18 cellular contexts compared by ENCODE assay signal in the genomic region with DNA sequence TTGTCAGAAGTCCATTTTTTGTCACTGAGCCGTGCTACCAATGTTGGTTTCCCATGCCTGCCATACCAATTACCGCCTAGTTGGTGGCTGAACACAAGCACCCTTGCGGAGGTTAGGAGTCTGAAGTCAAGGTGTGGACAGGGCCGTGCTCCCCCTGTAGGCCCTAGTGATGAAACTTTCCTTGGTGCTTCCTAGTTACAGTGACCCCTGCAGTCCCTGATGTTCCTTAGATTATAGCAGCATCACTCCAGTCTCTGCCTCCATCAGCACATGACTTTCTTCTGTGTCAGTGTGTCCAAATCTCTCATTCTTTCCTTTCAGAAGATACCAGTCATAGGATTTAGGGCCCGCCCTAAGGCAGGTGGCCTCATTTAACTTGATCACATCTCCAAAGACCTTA.
DNase-seq lines count a peak whose midpoint lies in the region; FAIRE-seq and TF ChIP-seq lines count a peak whose summit lies in the region.
"Had no signal": no experiment of that assay in that cellular context is flagged by ENCODE, and none has a peak within 500 bp of the region (broad histone marks: within the 10 kb centered on the region; RNA-seq: fewer than 3 reads in every experiment).

No MANE protein-coding gene starts in this region.

- H3K9me3 Mint-ChIP-seq in MCF 10A (ENCODE audit: unreplicated experiment): no peaks in the 10 kb centered on the region
- H3K9me3 Mint-ChIP-seq: activated naive CD4-positive, alpha-beta T cell treated with anti-CD3 and anti-CD28 coated beads, Interleukin-2, amount 10 ng/mL, durations not matched to agents 7 days and 5 days had no signal

- intact Hi-C loops in MCF 10A (cut with micrococcal nuclease): no loop called here

- no peak overlapping the region for H3K27ac Mint-ChIP-seq in MCF 10A (ENCODE audit: low read depth, unreplicated experiment)
- H3K27ac Mint-ChIP-seq: activated naive CD4-positive, alpha-beta T cell treated with anti-CD3 and anti-CD28 coated beads, Interleukin-2, amount 10 ng/mL, durations not matched to agents 7 days and 5 days; stimulated activated effector memory CD8-positive, alpha-beta T cell treated with anti-CD3 and anti-CD28 coated beads, Interleukin-12 subunit alpha, Interleukin-12 subunit beta, amount 100 ng/mL, for 72 hours had no signal

- H3K23me2 ChIP-seq in H1 (ENCODE audit: low read depth, low read length): no peaks in the 10 kb centered on the region

- no peak overlapping the region for H3K18ac ChIP-seq in H1 (ENCODE audit: extremely low read depth, low read length)

- no TSS peak for BruUV-seq in MCF 10A (replicated peaks; lab: Mats Ljungman, UMichigan)

- H3K9me3 ChIP-seq in H1 (ENCODE audit: insufficient read depth in 2 of 2, low read depth in 1 of 2, low read length in 1 of 2): no peaks in the 10 kb centered on the region
- H3K9me3 ChIP-seq: body of pancreas, HAP-1, sigmoid colon had no signal

- H3K4me1 Mint-ChIP-seq in MCF 10A (ENCODE audit: insufficient read depth, unreplicated experiment): no peaks in the 10 kb centered on the region
- H3K4me1 Mint-ChIP-seq: activated naive CD4-positive, alpha-beta T cell treated with anti-CD3 and anti-CD28 coated beads, Interleukin-2, amount 10 ng/mL, durations not matched to agents 7 days and 5 days; stimulated activated effector memory CD8-positive, alpha-beta T cell treated with anti-CD3 and anti-CD28 coated beads, Interleukin-12 subunit alpha, Interleukin-12 subunit beta, amount 100 ng/mL, for 72 hours had no signal

- no peaks in the 10 kb centered on the region for H3K36me3 ChIP-seq in H1 (ENCODE audit: control insufficient read depth in 2 of 4, insufficient read depth in 4 of 4, low read length in 3 of 4)
- H3K36me3 ChIP-seq: HAP-1, sigmoid colon had no signal

- H4K20me1 ChIP-seq in H1 (replicated peaks in 1 of 2; ENCODE audit: control insufficient read depth in 1 of 2, insufficient read depth in 2 of 2, low read length in 2 of 2): no peaks in the 10 kb centered on the region

- peak; percentile 94 for FAIRE-seq in H1 (lab: Jason Lieb, UNC)

- H2BK15ac ChIP-seq in H1 (ENCODE audit: low read length): no peak overlapping the region

- no peak overlapping the region for H4K8ac ChIP-seq in H1 (ENCODE audit: extremely low read depth, insufficient read depth, low read length)

- no peak for TF ChIP-seq POLR2A in H1 (IDR thresholded peaks at IDR 0.05; ENCODE audit: control extremely low read depth in 1 of 2, low read depth in 2 of 2, low read length in 2 of 2)

- H3K4me3 Mint-ChIP-seq in MCF 10A (ENCODE audit: unreplicated experiment): no peak overlapping the region
- H3K4me3 Mint-ChIP-seq: activated naive CD4-positive, alpha-beta T cell treated with anti-CD3 and anti-CD28 coated beads, Interleukin-2, amount 10 ng/mL, durations not matched to agents 7 days and 5 days; stimulated activated effector memory CD8-positive, alpha-beta T cell treated with anti-CD3 and anti-CD28 coated beads, Interleukin-12 subunit alpha, Interleukin-12 subunit beta, amount 100 ng/mL, for 72 hours had no signal

- CTCF ChIA-PET in H1 (lab: Charles Lee; ENCODE audit: partially characterized antibody): interaction anchor here (0.8 to 2.6 kb wide), 11 partner anchors 12 to 167 kb away, joined by 3 to 10 read pairs (median 4); a partner anchor contains a TSS
- CTCF ChIA-PET in MCF 10A (lab: Yijun Ruan, JAX): no interaction called here

- H4K91ac ChIP-seq in H1 (replicated peaks; ENCODE audit: insufficient read length, low read length): no peak overlapping the region

- TF ChIP-seq CTCF in 22Rv1 (IDR thresholded peaks at IDR 0.05) (peak; percentile 33), H1 (IDR thresholded peaks at IDR 0.05; ENCODE audit: control extremely low read depth in 1 of 3, insufficient read depth in 1 of 3, low read depth in 1 of 3, low read length in 3 of 3) (peak; percentile 84 to 99 (median 96)), MCF 10A (IDR thresholded peaks at IDR 0.05; ENCODE audit: unreplicated experiment) (no peak)

- H2AFZ ChIP-seq in H1 (ENCODE audit: low read length): 0 out of 2 replicates have a peak overlapping the region, but pooled peaks have one; percentile 76

- no peak overlapping the region for H2AK5ac ChIP-seq in H1 (ENCODE audit: low read depth, low read length)

- H3K27me3 ChIP-seq in H1 (replicated peaks in 1 of 4; ENCODE audit: control insufficient read depth in 3 of 4, extremely low read depth in 1 of 4, insufficient read depth in 3 of 4, low read length in 3 of 4): peaks cover 0 to 1% (median 0%) of the 10 kb centered on the region in 4 experiments; a peak in 1 of 7 replicates
- H3K27me3 ChIP-seq: body of pancreas, sigmoid colon had no signal

- no peak overlapping the region for H3K4me2 ChIP-seq in H1 (ENCODE audit: insufficient read depth in 1 of 2, low read depth in 2 of 2, low read length in 2 of 2)

- no peaks in the 10 kb centered on the region for H3K4me1 ChIP-seq in H1 (replicated peaks in 1 of 4; ENCODE audit: control insufficient read depth in 3 of 4, insufficient read depth in 4 of 4, low read length in 3 of 4)
- H3K4me1 ChIP-seq: body of pancreas, HAP-1, sigmoid colon had no signal

- no peak overlapping the region for H3K9ac ChIP-seq in H1 (replicated peaks in 1 of 4; ENCODE audit: extremely low read depth in 1 of 4, low read depth in 3 of 4, low read length in 3 of 4)

- no peak overlapping the region for H2BK20ac ChIP-seq in H1 (ENCODE audit: low read length)

- no peak overlapping the region for H2BK5ac ChIP-seq in H1 (ENCODE audit: low read depth, low read length)

- no peak overlapping the region for H3K23ac ChIP-seq in H1 (ENCODE audit: insufficient read length)

- no peaks in the 10 kb centered on the region for H3K36me3 Mint-ChIP-seq in MCF 10A (ENCODE audit: insufficient read depth, unreplicated experiment)
- H3K36me3 Mint-ChIP-seq: activated naive CD4-positive, alpha-beta T cell treated with anti-CD3 and anti-CD28 coated beads, Interleukin-2, amount 10 ng/mL, durations not matched to agents 7 days and 5 days; stimulated activated effector memory CD8-positive, alpha-beta T cell treated with anti-CD3 and anti-CD28 coated beads, Interleukin-12 subunit alpha, Interleukin-12 subunit beta, amount 100 ng/mL, for 72 hours had no signal

- H3K27me3 Mint-ChIP-seq in MCF 10A (ENCODE audit: insufficient read depth, unreplicated experiment): peaks cover 93% of the 10 kb centered on the region
- H3K27me3 Mint-ChIP-seq: activated naive CD4-positive, alpha-beta T cell treated with anti-CD3 and anti-CD28 coated beads, Interleukin-2, amount 10 ng/mL, durations not matched to agents 7 days and 5 days had no signal

- peak; percentile 70 to 72 for TF ChIP-seq RAD21 in H1 (IDR thresholded peaks at IDR 0.05 in 1 of 2, conservative IDR thresholded peaks at IDR 0.05 in 1 of 2; ENCODE audit: low read depth in 2 of 2, low read length in 2 of 2)

- no peak for TF ChIP-seq EP300 in H1 (IDR thresholded peaks at IDR 0.05; ENCODE audit: borderline replicate concordance in 1 of 2, low read depth in 2 of 2, low read length in 2 of 2)

- DNase-seq in HCEC 1CT (peak; percentile 16), NCI-H82 (lab: John Stamatoyannopoulos, UW) (peak; percentile 70), H1 (ENCODE audit: low read depth in 1 of 2, low spot score in 2 of 2) (peak; percentile 52 to 67), midbrain (lab: John Stamatoyannopoulos, UW) (no peak), GDM1 (lab: John Stamatoyannopoulos, UW) (no peak), substantia nigra (lab: John Stamatoyannopoulos, UW) (no peak), MCF 10A (ENCODE audit: unreplicated experiment) (no peak)
- DNase-seq: activated CD8-positive, alpha-beta memory T cell treated with anti-CD3 and anti-CD28 coated beads, Interleukin-2, amount 50 U/mL, for 4 hours; activated naive CD4-positive, alpha-beta T cell treated with anti-CD3 and anti-CD28 coated beads, Interleukin-2, amount 10 ng/mL, durations not matched to agents 7 days and 5 days; body of pancreas; dorsolateral prefrontal cortex; OCI-M1; sigmoid colon; stimulated activated CD4-positive, alpha-beta T cell treated with anti-CD3 and anti-CD28 coated beads, Interleukin-4, amount 100 ng/mL, for 4 hours had no signal

- no peak overlapping the region for H3K4ac ChIP-seq in H1 (replicated peaks; ENCODE audit: insufficient read length, low read depth, low read length)

- H3K14ac ChIP-seq in H1 (ENCODE audit: insufficient read length): no peak overlapping the region

- H3K79me2 ChIP-seq in H1 (ENCODE audit: control insufficient read depth in 1 of 2, insufficient read depth in 2 of 2, low read length in 2 of 2): no peaks in the 10 kb centered on the region

- no peaks in the 10 kb centered on the region for H3K79me1 ChIP-seq in H1 (ENCODE audit: low read depth, low read length)

- H3K27ac ChIP-seq in 22Rv1 (no peak overlapping the region), H1 (ENCODE audit: low read depth, low read length) (no peak overlapping the region), substantia nigra (ENCODE audit: low read depth, low read length, poor library complexity, severe bottlenecking) (no peak overlapping the region)
- H3K27ac ChIP-seq: body of pancreas, dorsolateral prefrontal cortex, HL-60, sigmoid colon had no signal

- POLR2A ChIA-PET in H1 (lab: Charles Lee; ENCODE audit: partially characterized antibody): no interaction called here
- POLR2A ChIA-PET in MCF 10A (lab: Yijun Ruan, JAX): no interaction called here

- no peak overlapping the region for H3K4me3 ChIP-seq in H1 (ENCODE audit: extremely low read depth in 1 of 4, insufficient read depth in 2 of 4, low read depth in 3 of 4, low read length in 4 of 4)
- H3K4me3 ChIP-seq: body of pancreas, dorsolateral prefrontal cortex, HAP-1, sigmoid colon had no signal

- no peak overlapping the region for H4K5ac ChIP-seq in H1 (ENCODE audit: insufficient read length, low read depth, low read length)

- 40% methylated on average over 5 of the region's 5 CpGs; no CpG with 5 or more reads in 1 of the 2 experiments for WGBS in H1 (ENCODE audit: extremely low coverage in 1 of 2, insufficient coverage in 1 of 2, insufficient read length in 1 of 2, insufficient replicate concordance in 2 of 2, low coverage in 1 of 2, low lambda C conversion rate in 2 of 2, missing lambda C conversion rate in 1 of 2), 2 experiments

- H3K56ac ChIP-seq in H1 (replicated peaks; ENCODE audit: insufficient read length, low read depth, low read length): no peak overlapping the region

- H2BK120ac ChIP-seq in H1 (replicated peaks; ENCODE audit: low read depth, low read length): no peak overlapping the region

- H2BK12ac ChIP-seq in H1 (ENCODE audit: low read depth, low read length): no peak overlapping the region

TF ChIP-seq in H1, 55 proteins besides CTCF, POLR2A, EP300 and RAD21 (continues in another document):
- TF ChIP-seq TCF12 (IDR thresholded peaks at IDR 0.05; ENCODE audit: low read depth, low read length) (peak; percentile 36; the same call in 1 of the 2 replicates), BACH1 (IDR thresholded peaks at IDR 0.05; ENCODE audit: low read length) (no peak), JUND (IDR thresholded peaks at IDR 0.05; ENCODE audit: low read length) (0 out of 2 replicates have a peak, but pooled peaks have one; percentile 11), SIRT6 (IDR thresholded peaks at IDR 0.05; ENCODE audit: low read length) (no peak)

Comparison
In these comparisons a context has a peak if more than half of its experiments do, and no peak if none do; other contexts are left out.
1. DNase-seq: peak in HCEC 1CT (single experiment), NCI-H82 (single experiment) and H1 (2 of 2); none in midbrain (single experiment), GDM1 (single experiment), substantia nigra (0 of 49) and MCF 10A (single experiment).